1 cellular context compared by ENCODE assay signal in the genomic region with DNA sequence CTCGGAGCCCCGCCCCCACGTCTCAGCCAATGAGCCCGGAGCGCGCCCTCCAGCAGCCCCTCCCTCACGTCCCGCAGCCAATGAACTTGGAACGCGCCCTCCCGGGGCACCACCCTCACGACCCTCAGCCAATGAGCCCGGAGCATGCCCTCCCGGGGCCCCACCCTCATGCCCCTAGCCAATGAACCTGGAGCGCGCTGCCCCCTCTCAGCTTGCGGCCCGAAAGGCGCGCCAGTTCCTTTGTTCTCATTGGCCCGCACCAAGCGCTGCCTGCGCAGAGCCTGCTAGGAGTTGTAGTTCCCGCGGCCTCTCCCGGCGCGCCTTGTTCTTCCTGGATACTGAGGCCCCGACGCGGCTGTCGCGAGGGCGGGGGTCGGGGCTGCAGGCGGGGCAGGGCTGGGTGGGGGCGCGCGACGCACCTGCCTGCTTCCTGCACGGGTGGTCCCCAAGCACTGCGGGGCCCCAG.
TF ChIP-seq lines count a peak whose summit lies in the region.

Gene LRRC45, plus strand, starts transcription at position 325 of the 466 bp plus-strand sequence. CDS start 339 bp downstream, outside the sequence.

TF ChIP-seq in SK-N-SH, 30 proteins besides CTCF, POLR2A, EP300 and RAD21 (continued from another document):
- TF ChIP-seq SIN3A (IDR thresholded peaks at IDR 0.05; ENCODE audit: borderline replicate concordance, low read depth, low read length) = no peak
